Comparison of ENCODE assay signal across 1 cellular context in genomic region chr3:52278510-52279069, GRCh38.
TF ChIP-seq lines count a peak whose summit lies in the region.

A gene with protein sequence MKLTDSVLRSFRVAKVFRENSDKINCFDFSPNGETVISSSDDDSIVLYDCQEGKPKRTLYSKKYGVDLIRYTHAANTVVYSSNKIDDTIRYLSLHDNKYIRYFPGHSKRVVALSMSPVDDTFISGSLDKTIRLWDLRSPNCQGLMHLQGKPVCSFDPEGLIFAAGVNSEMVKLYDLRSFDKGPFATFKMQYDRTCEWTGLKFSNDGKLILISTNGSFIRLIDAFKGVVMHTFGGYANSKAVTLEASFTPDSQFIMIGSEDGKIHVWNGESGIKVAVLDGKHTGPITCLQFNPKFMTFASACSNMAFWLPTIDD (minus strand): TSS chr3:52278649. CDS start chr3:52278361, 288 bp downstream.

TF ChIP-seq in WTC11, 78 proteins besides CTCF, POLR2A, EP300 and RAD21 (continued from another document):
- TF ChIP-seq, protein P1, sequence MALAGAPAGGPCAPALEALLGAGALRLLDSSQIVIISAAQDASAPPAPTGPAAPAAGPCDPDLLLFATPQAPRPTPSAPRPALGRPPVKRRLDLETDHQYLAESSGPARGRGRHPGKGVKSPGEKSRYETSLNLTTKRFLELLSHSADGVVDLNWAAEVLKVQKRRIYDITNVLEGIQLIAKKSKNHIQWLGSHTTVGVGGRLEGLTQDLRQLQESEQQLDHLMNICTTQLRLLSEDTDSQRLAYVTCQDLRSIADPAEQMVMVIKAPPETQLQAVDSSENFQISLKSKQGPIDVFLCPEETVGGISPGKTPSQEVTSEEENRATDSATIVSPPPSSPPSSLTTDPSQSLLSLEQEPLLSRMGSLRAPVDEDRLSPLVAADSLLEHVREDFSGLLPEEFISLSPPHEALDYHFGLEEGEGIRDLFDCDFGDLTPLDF (CRISPR knock-in tag; IDR thresholded peaks at IDR 0.05), result 0 out of 2 replicates have a peak, but pooled peaks have one; percentile 66
- TF ChIP-seq ZNF396 (CRISPR knock-in tag; IDR thresholded peaks at IDR 0.05; ENCODE audit: borderline replicate concordance), result no peak
- TF ChIP-seq ATF1 (CRISPR knock-in tag; IDR thresholded peaks at IDR 0.05), result no peak
- TF ChIP-seq, protein P2, sequence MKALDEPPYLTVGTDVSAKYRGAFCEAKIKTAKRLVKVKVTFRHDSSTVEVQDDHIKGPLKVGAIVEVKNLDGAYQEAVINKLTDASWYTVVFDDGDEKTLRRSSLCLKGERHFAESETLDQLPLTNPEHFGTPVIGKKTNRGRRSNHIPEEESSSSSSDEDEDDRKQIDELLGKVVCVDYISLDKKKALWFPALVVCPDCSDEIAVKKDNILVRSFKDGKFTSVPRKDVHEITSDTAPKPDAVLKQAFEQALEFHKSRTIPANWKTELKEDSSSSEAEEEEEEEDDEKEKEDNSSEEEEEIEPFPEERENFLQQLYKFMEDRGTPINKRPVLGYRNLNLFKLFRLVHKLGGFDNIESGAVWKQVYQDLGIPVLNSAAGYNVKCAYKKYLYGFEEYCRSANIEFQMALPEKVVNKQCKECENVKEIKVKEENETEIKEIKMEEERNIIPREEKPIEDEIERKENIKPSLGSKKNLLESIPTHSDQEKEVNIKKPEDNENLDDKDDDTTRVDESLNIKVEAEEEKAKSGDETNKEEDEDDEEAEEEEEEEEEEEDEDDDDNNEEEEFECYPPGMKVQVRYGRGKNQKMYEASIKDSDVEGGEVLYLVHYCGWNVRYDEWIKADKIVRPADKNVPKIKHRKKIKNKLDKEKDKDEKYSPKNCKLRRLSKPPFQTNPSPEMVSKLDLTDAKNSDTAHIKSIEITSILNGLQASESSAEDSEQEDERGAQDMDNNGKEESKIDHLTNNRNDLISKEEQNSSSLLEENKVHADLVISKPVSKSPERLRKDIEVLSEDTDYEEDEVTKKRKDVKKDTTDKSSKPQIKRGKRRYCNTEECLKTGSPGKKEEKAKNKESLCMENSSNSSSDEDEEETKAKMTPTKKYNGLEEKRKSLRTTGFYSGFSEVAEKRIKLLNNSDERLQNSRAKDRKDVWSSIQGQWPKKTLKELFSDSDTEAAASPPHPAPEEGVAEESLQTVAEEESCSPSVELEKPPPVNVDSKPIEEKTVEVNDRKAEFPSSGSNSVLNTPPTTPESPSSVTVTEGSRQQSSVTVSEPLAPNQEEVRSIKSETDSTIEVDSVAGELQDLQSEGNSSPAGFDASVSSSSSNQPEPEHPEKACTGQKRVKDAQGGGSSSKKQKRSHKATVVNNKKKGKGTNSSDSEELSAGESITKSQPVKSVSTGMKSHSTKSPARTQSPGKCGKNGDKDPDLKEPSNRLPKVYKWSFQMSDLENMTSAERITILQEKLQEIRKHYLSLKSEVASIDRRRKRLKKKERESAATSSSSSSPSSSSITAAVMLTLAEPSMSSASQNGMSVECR (CRISPR knock-in tag; IDR thresholded peaks at IDR 0.05; ENCODE audit: borderline replicate concordance), result no peak
- TF ChIP-seq TP53 (CRISPR knock-in tag; IDR thresholded peaks at IDR 0.05), result no peak
- no peak for TF ChIP-seq ZNF138 (CRISPR knock-in tag; conservative IDR thresholded peaks at IDR 0.05)
- no peak for TF ChIP-seq CREB1 (CRISPR knock-in tag; IDR thresholded peaks at IDR 0.05)
- no peak for TF ChIP-seq USF2 (CRISPR knock-in tag; IDR thresholded peaks at IDR 0.05)
- no peak for TF ChIP-seq CBFB (CRISPR knock-in tag; IDR thresholded peaks at IDR 0.05; ENCODE audit: low read depth)
- TF ChIP-seq JUN (CRISPR knock-in tag; IDR thresholded peaks at IDR 0.05), result 0 out of 2 replicates have a peak, but pooled peaks have one; percentile 4
- TF ChIP-seq ZBTB43 (CRISPR knock-in tag; IDR thresholded peaks at IDR 0.05), result 0 out of 2 replicates have a peak, but pooled peaks have one; percentile 43
- TF ChIP-seq, protein P3, sequence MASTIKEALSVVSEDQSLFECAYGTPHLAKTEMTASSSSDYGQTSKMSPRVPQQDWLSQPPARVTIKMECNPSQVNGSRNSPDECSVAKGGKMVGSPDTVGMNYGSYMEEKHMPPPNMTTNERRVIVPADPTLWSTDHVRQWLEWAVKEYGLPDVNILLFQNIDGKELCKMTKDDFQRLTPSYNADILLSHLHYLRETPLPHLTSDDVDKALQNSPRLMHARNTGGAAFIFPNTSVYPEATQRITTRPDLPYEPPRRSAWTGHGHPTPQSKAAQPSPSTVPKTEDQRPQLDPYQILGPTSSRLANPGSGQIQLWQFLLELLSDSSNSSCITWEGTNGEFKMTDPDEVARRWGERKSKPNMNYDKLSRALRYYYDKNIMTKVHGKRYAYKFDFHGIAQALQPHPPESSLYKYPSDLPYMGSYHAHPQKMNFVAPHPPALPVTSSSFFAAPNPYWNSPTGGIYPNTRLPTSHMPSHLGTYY (CRISPR knock-in tag; IDR thresholded peaks at IDR 0.05), result no peak
- TF ChIP-seq ZNF416 (CRISPR knock-in tag; IDR thresholded peaks at IDR 0.05), result 0 out of 2 replicates have a peak, but pooled peaks have one; percentile 17
- no peak for TF ChIP-seq RELA (CRISPR knock-in tag; IDR thresholded peaks at IDR 0.05; ENCODE audit: borderline replicate concordance)
- no peak for TF ChIP-seq CREM (CRISPR knock-in tag; IDR thresholded peaks at IDR 0.05)
- peak; percentile 66; the same call in 1 of the 2 replicates for TF ChIP-seq ZNF671 (CRISPR knock-in tag; IDR thresholded peaks at IDR 0.05)
- no peak for TF ChIP-seq ELF4 (CRISPR knock-in tag; IDR thresholded peaks at IDR 0.05; ENCODE audit: low read depth)
- TF ChIP-seq RORB (CRISPR knock-in tag; IDR thresholded peaks at IDR 0.05), result no peak
- peak; percentile 42; the same call in 1 of the 2 replicates for TF ChIP-seq FOXK1 (CRISPR knock-in tag; IDR thresholded peaks at IDR 0.05)
- TF ChIP-seq SOX15 (CRISPR knock-in tag; IDR thresholded peaks at IDR 0.05), result no peak
- no peak for TF ChIP-seq PRDM15 (CRISPR knock-in tag; IDR thresholded peaks at IDR 0.05)
- no peak for TF ChIP-seq HMGA2 (CRISPR knock-in tag; IDR thresholded peaks at IDR 0.05)
- TF ChIP-seq IRF2 (CRISPR knock-in tag; IDR thresholded peaks at IDR 0.05; ENCODE audit: borderline replicate concordance, low read depth), result no peak
- TF ChIP-seq, protein P4, sequence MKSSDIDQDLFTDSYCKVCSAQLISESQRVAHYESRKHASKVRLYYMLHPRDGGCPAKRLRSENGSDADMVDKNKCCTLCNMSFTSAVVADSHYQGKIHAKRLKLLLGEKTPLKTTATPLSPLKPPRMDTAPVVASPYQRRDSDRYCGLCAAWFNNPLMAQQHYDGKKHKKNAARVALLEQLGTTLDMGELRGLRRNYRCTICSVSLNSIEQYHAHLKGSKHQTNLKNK (CRISPR knock-in tag; IDR thresholded peaks at IDR 0.05), result no peak
- peak; percentile 65; the same call in 1 of the 2 replicates for TF ChIP-seq EMX1 (CRISPR knock-in tag; IDR thresholded peaks at IDR 0.05)
- no peak for TF ChIP-seq OVOL2 (CRISPR knock-in tag; IDR thresholded peaks at IDR 0.05; ENCODE audit: borderline replicate concordance)
- TF ChIP-seq SMAD4 (CRISPR knock-in tag; IDR thresholded peaks at IDR 0.05), result no peak
- TF ChIP-seq TEAD4 (CRISPR knock-in tag; IDR thresholded peaks at IDR 0.05), result no peak
- no peak for TF ChIP-seq ATF6 (CRISPR knock-in tag; IDR thresholded peaks at IDR 0.05)
- TF ChIP-seq PREB (CRISPR knock-in tag; IDR thresholded peaks at IDR 0.05; ENCODE audit: borderline replicate concordance), result no peak
- no peak for TF ChIP-seq ZNF263 (CRISPR knock-in tag; IDR thresholded peaks at IDR 0.05; ENCODE audit: low read depth)
- TF ChIP-seq ETV6 (CRISPR knock-in tag; IDR thresholded peaks at IDR 0.05), result peak; percentile 47; the same call in 1 of the 2 replicates
- no peak for TF ChIP-seq NR1H2 (CRISPR knock-in tag; IDR thresholded peaks at IDR 0.05)
